8 cellular contexts compared by ENCODE assay signal in genomic region chr2:69026026-69026425, GRCh38. TPM values are rescaled to one million over a fixed set of nuclear protein-coding genes. Genes with fewer than 3 reads are reported as not detected.
A peak's percentile ranks its signal among the peaks of the same experiment; 100 is the strongest.
DNase-seq lines count a peak whose midpoint lies in the region; ATAC-seq and TF ChIP-seq lines count a peak whose summit lies in the region.

No MANE protein-coding gene starts in this region.

- peaks cover 0 to 2% (median 0%) of the 10 kb centered on the region in 4 donors for H3K4me1 ChIP-seq in liver (ENCODE audit: control insufficient read depth in 4 of 4, insufficient read depth in 4 of 4, low read length in 3 of 4)

- peak; percentile 99 for TF ChIP-seq RAD21 in liver (IDR thresholded peaks at IDR 0.05)

- H3K36me3 ChIP-seq in brain microvascular endothelial cell (replicated peaks) = no peaks in the 10 kb centered on the region
- no peaks in the 10 kb centered on the region for H3K36me3 ChIP-seq in liver (ENCODE audit: control insufficient read depth in 4 of 4, insufficient read depth in 3 of 4, low read depth in 1 of 4, low read length in 3 of 4)

- H3K27me3 ChIP-seq in brain microvascular endothelial cell (replicated peaks) (no peaks in the 10 kb centered on the region), liver (ENCODE audit: control insufficient read depth in 4 of 4, insufficient read depth in 4 of 4, low read length in 3 of 4) (peaks cover 0 to 4% (median 0%) of the 10 kb centered on the region in 4 donors)

- in situ Hi-C loops in brain microvascular endothelial cell (cut with HindIII; ENCODE audit: low pct_ligation_motif_present, low sequenced_read_pairs) = no loop called here

- DNase-seq in COLO668 (lab: John Stamatoyannopoulos, UW; ENCODE audit: unreplicated experiment) = peak; percentile 45
- peak; percentile 41 for DNase-seq in NCI-H69 (lab: John Stamatoyannopoulos, UW)
- DNase-seq in brain microvascular endothelial cell = peak; percentile 47
- DNase-seq in activated gamma-delta T cell (lab: John Stamatoyannopoulos, UW) = no peak
- no peak for DNase-seq in DMS153 treated with DMSO at 0.1 percent for 48 hours (lab: John Stamatoyannopoulos, UW; ENCODE audit: unreplicated experiment)

- no peak overlapping the region for H3K9ac ChIP-seq in liver (ENCODE audit: low read depth in 1 of 2, low read length in 2 of 2)

- H3K27ac ChIP-seq in brain microvascular endothelial cell = no peak overlapping the region
- no peak overlapping the region for H3K27ac ChIP-seq in liver (ENCODE audit: low read depth in 1 of 2, low read length in 2 of 2)

- H3K4me3 ChIP-seq in brain microvascular endothelial cell (ENCODE audit: low read depth, low read length) = no peak overlapping the region
- H3K4me3 ChIP-seq in liver (ENCODE audit: low read depth in 1 of 3, low read length in 3 of 3) = no peak overlapping the region

- ATAC-seq in GM19351 (IDR thresholded peaks at IDR 0.05; ENCODE audit: unreplicated experiment) (peak; percentile 59), GM18861 (IDR thresholded peaks at IDR 0.05; ENCODE audit: unreplicated experiment) (no peak)

- TF ChIP-seq CTCF in brain microvascular endothelial cell (IDR thresholded peaks at IDR 0.05; ENCODE audit: low read depth, low read length, missing control alignments) (peak; percentile 58), liver (IDR thresholded peaks at IDR 0.05; ENCODE audit: low read depth, low read length, missing input control) (peak; percentile 83)

- 44% methylated on average over 4 of the region's 4 CpGs for WGBS in liver

- H3K9me3 ChIP-seq in liver (ENCODE audit: control insufficient read depth in 4 of 4, low read length in 3 of 4) = no peaks in the 10 kb centered on the region

TF ChIP-seq in liver, 16 proteins besides CTCF, POLR2A, EP300 and RAD21:
- TF ChIP-seq HNF4A (conservative IDR thresholded peaks at IDR 0.05) = peak in 1 of 2 donors; percentile 36
- TF ChIP-seq ATF3 (IDR thresholded peaks at IDR 0.05) = no peak

RNA-seq across cellular contexts. Expression of gene ANTXR1, which starts 13.0 kb away (rescaled TPM):
- total RNA-seq in liver = 1 to 10 TPM; 1.9 to 3.6 TPM
- 1 to 10 TPM in 1 of 2 donors, under 1 TPM in 1; 0.60 to 1.7 TPM for polyA plus RNA-seq in liver

RNA-seq across cellular contexts. Expression of gene GKN1, which starts 51.6 kb away (rescaled TPM):
- not detected for total RNA-seq in liver
- polyA plus RNA-seq in liver = not detected

Comparison
In these comparisons a context has a peak if more than half of its experiments do, and no peak if none do; other contexts are left out.
1. DNase-seq: peak in COLO668 (single experiment), NCI-H69 (single experiment) and brain microvascular endothelial cell (single experiment); none in activated gamma-delta T cell (single experiment) and DMS153 treated with DMSO at 0.1 percent for 48 hours (single experiment).